ENCODE assay signal across 1 cellular context in the genomic region with DNA sequence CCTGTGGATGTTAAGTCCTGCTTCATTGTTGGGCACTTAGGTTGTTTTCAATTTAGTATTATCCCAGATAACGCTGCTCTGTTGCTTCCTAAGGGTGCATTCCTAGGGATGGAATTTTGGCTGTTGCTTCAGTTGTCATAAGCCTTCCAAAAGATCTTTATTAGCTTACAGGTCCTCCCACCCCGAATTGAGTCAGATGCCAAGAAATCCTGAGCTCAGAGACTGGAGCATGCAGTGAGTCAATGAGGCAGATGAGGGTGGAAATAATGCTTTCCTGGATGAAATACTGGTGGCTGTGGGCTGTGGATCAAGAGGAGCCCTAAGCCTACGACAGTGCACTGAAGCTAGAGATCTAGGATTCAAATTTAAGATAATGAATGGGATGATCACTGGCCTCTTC.
TF ChIP-seq lines count a peak whose summit lies in the region.

No MANE protein-coding gene starts in this region.

TF ChIP-seq in HepG2, 621 proteins besides CTCF, POLR2A, EP300 and RAD21:
- TF ChIP-seq, protein P1, sequence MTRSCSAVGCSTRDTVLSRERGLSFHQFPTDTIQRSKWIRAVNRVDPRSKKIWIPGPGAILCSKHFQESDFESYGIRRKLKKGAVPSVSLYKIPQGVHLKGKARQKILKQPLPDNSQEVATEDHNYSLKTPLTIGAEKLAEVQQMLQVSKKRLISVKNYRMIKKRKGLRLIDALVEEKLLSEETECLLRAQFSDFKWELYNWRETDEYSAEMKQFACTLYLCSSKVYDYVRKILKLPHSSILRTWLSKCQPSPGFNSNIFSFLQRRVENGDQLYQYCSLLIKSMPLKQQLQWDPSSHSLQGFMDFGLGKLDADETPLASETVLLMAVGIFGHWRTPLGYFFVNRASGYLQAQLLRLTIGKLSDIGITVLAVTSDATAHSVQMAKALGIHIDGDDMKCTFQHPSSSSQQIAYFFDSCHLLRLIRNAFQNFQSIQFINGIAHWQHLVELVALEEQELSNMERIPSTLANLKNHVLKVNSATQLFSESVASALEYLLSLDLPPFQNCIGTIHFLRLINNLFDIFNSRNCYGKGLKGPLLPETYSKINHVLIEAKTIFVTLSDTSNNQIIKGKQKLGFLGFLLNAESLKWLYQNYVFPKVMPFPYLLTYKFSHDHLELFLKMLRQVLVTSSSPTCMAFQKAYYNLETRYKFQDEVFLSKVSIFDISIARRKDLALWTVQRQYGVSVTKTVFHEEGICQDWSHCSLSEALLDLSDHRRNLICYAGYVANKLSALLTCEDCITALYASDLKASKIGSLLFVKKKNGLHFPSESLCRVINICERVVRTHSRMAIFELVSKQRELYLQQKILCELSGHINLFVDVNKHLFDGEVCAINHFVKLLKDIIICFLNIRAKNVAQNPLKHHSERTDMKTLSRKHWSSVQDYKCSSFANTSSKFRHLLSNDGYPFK (CRISPR knock-in tag; IDR thresholded peaks at IDR 0.05; ENCODE audit: borderline replicate concordance), result no peak
- TF ChIP-seq, protein P2, sequence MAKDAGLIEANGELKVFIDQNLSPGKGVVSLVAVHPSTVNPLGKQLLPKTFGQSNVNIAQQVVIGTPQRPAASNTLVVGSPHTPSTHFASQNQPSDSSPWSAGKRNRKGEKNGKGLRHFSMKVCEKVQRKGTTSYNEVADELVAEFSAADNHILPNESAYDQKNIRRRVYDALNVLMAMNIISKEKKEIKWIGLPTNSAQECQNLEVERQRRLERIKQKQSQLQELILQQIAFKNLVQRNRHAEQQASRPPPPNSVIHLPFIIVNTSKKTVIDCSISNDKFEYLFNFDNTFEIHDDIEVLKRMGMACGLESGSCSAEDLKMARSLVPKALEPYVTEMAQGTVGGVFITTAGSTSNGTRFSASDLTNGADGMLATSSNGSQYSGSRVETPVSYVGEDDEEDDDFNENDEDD (CRISPR knock-in tag; IDR thresholded peaks at IDR 0.05; ENCODE audit: borderline replicate concordance), result no peak
- no peak for TF ChIP-seq MAFG (CRISPR knock-in tag; IDR thresholded peaks at IDR 0.05)
- TF ChIP-seq, protein P3, sequence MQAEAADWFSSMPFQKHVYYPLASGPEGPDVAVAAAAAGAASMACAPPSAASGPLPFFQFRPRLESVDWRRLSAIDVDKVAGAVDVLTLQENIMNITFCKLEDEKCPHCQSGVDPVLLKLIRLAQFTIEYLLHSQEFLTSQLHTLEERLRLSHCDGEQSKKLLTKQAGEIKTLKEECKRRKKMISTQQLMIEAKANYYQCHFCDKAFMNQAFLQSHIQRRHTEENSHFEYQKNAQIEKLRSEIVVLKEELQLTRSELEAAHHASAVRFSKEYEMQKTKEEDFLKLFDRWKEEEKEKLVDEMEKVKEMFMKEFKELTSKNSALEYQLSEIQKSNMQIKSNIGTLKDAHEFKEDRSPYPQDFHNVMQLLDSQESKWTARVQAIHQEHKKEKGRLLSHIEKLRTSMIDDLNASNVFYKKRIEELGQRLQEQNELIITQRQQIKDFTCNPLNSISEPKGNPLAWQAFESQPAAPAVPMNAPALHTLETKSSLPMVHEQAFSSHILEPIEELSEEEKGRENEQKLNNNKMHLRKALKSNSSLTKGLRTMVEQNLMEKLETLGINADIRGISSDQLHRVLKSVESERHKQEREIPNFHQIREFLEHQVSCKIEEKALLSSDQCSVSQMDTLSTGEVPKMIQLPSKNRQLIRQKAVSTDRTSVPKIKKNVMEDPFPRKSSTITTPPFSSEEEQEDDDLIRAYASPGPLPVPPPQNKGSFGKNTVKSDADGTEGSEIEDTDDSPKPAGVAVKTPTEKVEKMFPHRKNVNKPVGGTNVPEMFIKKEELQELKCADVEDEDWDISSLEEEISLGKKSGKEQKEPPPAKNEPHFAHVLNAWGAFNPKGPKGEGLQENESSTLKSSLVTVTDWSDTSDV (CRISPR knock-in tag; IDR thresholded peaks at IDR 0.05), result no peak
- TF ChIP-seq NR3C1 (CRISPR knock-in tag; IDR thresholded peaks at IDR 0.05), result no peak
- TF ChIP-seq ARNT (IDR thresholded peaks at IDR 0.05), result no peak
- TF ChIP-seq ZSCAN20 (CRISPR knock-in tag; IDR thresholded peaks at IDR 0.05; ENCODE audit: borderline replicate concordance), result no peak
- TF ChIP-seq NFRKB (IDR thresholded peaks at IDR 0.05), result no peak
- TF ChIP-seq, protein P4, sequence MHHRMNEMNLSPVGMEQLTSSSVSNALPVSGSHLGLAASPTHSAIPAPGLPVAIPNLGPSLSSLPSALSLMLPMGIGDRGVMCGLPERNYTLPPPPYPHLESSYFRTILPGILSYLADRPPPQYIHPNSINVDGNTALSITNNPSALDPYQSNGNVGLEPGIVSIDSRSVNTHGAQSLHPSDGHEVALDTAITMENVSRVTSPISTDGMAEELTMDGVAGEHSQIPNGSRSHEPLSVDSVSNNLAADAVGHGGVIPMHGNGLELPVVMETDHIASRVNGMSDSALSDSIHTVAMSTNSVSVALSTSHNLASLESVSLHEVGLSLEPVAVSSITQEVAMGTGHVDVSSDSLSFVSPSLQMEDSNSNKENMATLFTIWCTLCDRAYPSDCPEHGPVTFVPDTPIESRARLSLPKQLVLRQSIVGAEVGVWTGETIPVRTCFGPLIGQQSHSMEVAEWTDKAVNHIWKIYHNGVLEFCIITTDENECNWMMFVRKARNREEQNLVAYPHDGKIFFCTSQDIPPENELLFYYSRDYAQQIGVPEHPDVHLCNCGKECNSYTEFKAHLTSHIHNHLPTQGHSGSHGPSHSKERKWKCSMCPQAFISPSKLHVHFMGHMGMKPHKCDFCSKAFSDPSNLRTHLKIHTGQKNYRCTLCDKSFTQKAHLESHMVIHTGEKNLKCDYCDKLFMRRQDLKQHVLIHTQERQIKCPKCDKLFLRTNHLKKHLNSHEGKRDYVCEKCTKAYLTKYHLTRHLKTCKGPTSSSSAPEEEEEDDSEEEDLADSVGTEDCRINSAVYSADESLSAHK (CRISPR knock-in tag; IDR thresholded peaks at IDR 0.05; ENCODE audit: borderline replicate concordance), result no peak
- no peak for TF ChIP-seq ZNF879 (CRISPR knock-in tag; IDR thresholded peaks at IDR 0.05)
- TF ChIP-seq XRCC5 (optimal IDR thresholded peaks at IDR 0.05; ENCODE audit: low read length), result no peak
- TF ChIP-seq, protein P5, sequence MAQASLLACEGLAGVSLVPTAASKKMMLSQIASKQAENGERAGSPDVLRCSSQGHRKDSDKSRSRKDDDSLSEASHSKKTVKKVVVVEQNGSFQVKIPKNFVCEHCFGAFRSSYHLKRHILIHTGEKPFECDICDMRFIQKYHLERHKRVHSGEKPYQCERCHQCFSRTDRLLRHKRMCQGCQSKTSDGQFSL (CRISPR knock-in tag; IDR thresholded peaks at IDR 0.05), result no peak
- TF ChIP-seq ZSCAN30 (CRISPR knock-in tag; IDR thresholded peaks at IDR 0.05), result no peak
- TF ChIP-seq SP1 (IDR thresholded peaks at IDR 0.05), result no peak
- TF ChIP-seq SP1 (CRISPR knock-in tag; IDR thresholded peaks at IDR 0.05), result no peak
- TF ChIP-seq, protein P6, sequence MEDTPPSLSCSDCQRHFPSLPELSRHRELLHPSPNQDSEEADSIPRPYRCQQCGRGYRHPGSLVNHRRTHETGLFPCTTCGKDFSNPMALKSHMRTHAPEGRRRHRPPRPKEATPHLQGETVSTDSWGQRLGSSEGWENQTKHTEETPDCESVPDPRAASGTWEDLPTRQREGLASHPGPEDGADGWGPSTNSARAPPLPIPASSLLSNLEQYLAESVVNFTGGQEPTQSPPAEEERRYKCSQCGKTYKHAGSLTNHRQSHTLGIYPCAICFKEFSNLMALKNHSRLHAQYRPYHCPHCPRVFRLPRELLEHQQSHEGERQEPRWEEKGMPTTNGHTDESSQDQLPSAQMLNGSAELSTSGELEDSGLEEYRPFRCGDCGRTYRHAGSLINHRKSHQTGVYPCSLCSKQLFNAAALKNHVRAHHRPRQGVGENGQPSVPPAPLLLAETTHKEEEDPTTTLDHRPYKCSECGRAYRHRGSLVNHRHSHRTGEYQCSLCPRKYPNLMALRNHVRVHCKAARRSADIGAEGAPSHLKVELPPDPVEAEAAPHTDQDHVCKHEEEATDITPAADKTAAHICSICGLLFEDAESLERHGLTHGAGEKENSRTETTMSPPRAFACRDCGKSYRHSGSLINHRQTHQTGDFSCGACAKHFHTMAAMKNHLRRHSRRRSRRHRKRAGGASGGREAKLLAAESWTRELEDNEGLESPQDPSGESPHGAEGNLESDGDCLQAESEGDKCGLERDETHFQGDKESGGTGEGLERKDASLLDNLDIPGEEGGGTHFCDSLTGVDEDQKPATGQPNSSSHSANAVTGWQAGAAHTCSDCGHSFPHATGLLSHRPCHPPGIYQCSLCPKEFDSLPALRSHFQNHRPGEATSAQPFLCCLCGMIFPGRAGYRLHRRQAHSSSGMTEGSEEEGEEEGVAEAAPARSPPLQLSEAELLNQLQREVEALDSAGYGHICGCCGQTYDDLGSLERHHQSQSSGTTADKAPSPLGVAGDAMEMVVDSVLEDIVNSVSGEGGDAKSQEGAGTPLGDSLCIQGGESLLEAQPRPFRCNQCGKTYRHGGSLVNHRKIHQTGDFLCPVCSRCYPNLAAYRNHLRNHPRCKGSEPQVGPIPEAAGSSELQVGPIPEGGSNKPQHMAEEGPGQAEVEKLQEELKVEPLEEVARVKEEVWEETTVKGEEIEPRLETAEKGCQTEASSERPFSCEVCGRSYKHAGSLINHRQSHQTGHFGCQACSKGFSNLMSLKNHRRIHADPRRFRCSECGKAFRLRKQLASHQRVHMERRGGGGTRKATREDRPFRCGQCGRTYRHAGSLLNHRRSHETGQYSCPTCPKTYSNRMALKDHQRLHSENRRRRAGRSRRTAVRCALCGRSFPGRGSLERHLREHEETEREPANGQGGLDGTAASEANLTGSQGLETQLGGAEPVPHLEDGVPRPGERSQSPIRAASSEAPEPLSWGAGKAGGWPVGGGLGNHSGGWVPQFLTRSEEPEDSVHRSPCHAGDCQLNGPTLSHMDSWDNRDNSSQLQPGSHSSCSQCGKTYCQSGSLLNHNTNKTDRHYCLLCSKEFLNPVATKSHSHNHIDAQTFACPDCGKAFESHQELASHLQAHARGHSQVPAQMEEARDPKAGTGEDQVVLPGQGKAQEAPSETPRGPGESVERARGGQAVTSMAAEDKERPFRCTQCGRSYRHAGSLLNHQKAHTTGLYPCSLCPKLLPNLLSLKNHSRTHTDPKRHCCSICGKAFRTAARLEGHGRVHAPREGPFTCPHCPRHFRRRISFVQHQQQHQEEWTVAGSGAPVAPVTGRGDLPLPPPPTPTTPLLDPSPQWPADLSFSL (CRISPR knock-in tag; IDR thresholded peaks at IDR 0.05), result no peak
- no peak for TF ChIP-seq ZBTB3 (CRISPR knock-in tag; IDR thresholded peaks at IDR 0.05; ENCODE audit: borderline replicate concordance, low read depth)
- TF ChIP-seq TCF7 (IDR thresholded peaks at IDR 0.05; ENCODE audit: low read depth), result no peak
- TF ChIP-seq ZNF274 (CRISPR knock-in tag; IDR thresholded peaks at IDR 0.05), result no peak
- TF ChIP-seq, protein P7, sequence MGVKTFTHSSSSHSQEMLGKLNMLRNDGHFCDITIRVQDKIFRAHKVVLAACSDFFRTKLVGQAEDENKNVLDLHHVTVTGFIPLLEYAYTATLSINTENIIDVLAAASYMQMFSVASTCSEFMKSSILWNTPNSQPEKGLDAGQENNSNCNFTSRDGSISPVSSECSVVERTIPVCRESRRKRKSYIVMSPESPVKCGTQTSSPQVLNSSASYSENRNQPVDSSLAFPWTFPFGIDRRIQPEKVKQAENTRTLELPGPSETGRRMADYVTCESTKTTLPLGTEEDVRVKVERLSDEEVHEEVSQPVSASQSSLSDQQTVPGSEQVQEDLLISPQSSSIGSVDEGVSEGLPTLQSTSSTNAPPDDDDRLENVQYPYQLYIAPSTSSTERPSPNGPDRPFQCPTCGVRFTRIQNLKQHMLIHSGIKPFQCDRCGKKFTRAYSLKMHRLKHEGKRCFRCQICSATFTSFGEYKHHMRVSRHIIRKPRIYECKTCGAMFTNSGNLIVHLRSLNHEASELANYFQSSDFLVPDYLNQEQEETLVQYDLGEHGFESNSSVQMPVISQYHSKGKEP (CRISPR knock-in tag; IDR thresholded peaks at IDR 0.05), result no peak
TF ChIP-seq in HepG2: peak in this region for 0.
